In the genomic region with DNA sequence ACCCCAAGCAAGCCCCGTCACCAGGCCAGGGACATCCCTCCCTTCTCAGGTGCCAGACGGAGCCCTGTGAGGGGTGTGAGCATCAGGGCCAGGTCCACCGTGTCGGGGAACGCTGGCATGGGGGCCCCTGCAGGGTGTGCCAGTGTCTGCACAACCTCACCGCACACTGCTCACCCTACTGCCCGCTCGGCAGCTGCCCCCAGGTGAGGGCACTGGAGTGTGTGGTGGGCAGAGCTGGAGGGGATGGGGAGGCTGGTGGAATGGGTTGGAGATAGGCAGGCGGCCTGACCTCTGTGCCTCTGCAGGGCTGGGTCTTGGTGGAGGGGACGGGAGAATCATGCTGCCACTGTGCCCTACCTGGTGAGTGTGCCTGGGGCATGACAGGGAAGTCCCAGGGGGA, we compare ENCODE assay signal across 25 cellular contexts.
"Had no signal": no experiment of that assay in that cellular context is flagged by ENCODE, and none has a peak within 500 bp of the region (broad histone marks: within the 10 kb centered on the region; RNA-seq: fewer than 3 reads in every experiment).

No MANE protein-coding gene starts in this region.

- H3K4me1 Mint-ChIP-seq: endodermal cell had no signal

- H3K4me1 ChIP-seq: colonic mucosa, foreskin keratinocyte, gastrocnemius medialis had no signal

- H3K4me3 ChIP-seq: colonic mucosa, coronary artery, dorsolateral prefrontal cortex, esophagus muscularis mucosa, esophagus squamous epithelium, gastrocnemius medialis, gastroesophageal sphincter, heart left ventricle, heart right ventricle had no signal

- H3K9me3 Mint-ChIP-seq: dendritic cell treated with granulocyte-macrophage colony-stimulating factor and Interleukin-4, amounts not matched to agents 40 ng/mL and 50 ng/mL, for 4 days; effector memory CD8-positive, alpha-beta T cell; endodermal cell had no signal

- ATAC-seq: effector memory CD8-positive, alpha-beta T cell; esophagus mucosa; foreskin keratinocyte; gastrocnemius medialis; gastroesophageal sphincter; heart left ventricle; heart right ventricle had no signal

- H3K27ac Mint-ChIP-seq: dendritic cell treated with granulocyte-macrophage colony-stimulating factor and Interleukin-4, amounts not matched to agents 40 ng/mL and 50 ng/mL, for 4 days; effector memory CD8-positive, alpha-beta T cell; endodermal cell had no signal

- H3K27ac ChIP-seq: colonic mucosa, coronary artery, dorsolateral prefrontal cortex, epithelial cell of prostate, esophagus muscularis mucosa, esophagus squamous epithelium, foreskin keratinocyte, gastrocnemius medialis, gastroesophageal sphincter, heart left ventricle, heart right ventricle had no signal

- H3K36me3 ChIP-seq: colonic mucosa, esophagus muscularis mucosa, esophagus squamous epithelium, gastrocnemius medialis, gastroesophageal sphincter, heart left ventricle, heart right ventricle had no signal

- H3K9me3 ChIP-seq: colonic mucosa, esophagus muscularis mucosa, esophagus squamous epithelium, gastrocnemius medialis, gastroesophageal sphincter, heart left ventricle, heart right ventricle had no signal

- DNase-seq: colonic mucosa; cortex of kidney; dermis blood vessel endothelial cell; dorsolateral prefrontal cortex; effector CD4-positive, alpha-beta T cell; effector CD8-positive, alpha-beta T cell; effector memory CD4-positive, alpha-beta T cell; effector memory CD8-positive, alpha-beta T cell; endodermal cell; erythroblast; esophagus squamous epithelium; foreskin fibroblast; foreskin melanocyte; gastrocnemius medialis; glutamatergic neuron; head of caudate nucleus; heart left ventricle; heart right ventricle had no signal

- H3K4me3 Mint-ChIP-seq: dendritic cell treated with granulocyte-macrophage colony-stimulating factor and Interleukin-4, amounts not matched to agents 40 ng/mL and 50 ng/mL, for 4 days; effector memory CD8-positive, alpha-beta T cell; endodermal cell had no signal
